ENCODE assay signal across 6 cellular contexts in the genomic region with DNA sequence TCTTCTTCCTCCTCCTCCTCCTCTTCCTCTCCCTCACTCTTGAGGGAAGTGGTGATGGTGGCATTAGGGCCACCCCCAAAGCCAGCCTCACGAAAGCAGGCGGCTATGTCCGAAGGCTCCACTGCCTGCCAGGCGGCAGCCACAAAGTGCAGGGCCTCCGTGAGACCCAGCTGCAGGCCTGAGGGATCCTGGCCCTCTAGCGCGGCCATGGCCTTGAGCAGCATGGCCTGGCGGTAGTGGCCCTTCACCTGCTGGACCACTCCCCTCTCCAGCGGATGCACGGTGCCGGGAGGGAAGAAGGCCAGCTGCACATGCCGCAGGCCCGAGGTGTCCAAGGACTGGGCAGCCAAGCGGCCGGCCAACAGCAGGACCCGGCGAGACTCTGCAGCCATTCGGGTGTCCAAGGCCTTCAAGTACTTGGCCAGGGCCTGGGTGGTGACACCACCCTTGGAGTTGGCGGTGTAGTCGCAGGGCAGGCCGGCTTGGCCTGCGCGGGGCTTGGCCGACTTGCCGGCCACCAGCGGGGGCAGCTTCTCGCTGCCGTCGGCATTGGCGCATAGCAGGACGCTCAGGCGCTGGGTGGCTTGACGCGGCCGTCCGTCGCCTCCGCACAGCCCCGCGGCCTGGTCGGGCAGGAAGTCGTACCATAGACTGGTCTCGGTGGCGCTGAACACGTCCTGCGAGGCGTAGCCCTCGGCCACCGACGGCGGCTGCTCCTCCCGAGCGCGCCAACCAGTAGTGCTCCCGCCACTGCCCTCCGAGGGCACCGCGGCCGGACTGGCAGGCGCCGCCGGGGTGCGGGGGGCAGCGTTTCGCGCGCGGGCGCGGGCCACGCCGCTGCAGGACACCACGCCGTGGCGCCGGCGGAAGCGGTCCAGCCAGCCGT.
DNase-seq lines count a peak whose midpoint lies in the region; ATAC-seq and TF ChIP-seq lines count a peak whose summit lies in the region.

No MANE protein-coding gene starts in this region.

- TF ChIP-seq CTCF in LNCaP clone FGC (IDR thresholded peaks at IDR 0.05; ENCODE audit: control insufficient read depth, extremely low read depth, insufficient read depth) (no peak), coronary artery (IDR thresholded peaks at IDR 0.05) (no peak)

- H3K27me3 ChIP-seq in rectal smooth muscle tissue (ENCODE audit: control insufficient read depth, insufficient read depth, low read length) = no peaks in the 10 kb centered on the region

- DNase-seq in LNCaP clone FGC (ENCODE audit: low read depth) (no peak), coronary artery (ENCODE audit: low spot score) (no peak), NCI-H1105 (lab: John Stamatoyannopoulos, UW) (no peak), NCI-H226 (no peak)

- peak overlapping the region; percentile 94 for H3K9ac ChIP-seq in rectal smooth muscle tissue (ENCODE audit: low read length)

- peak overlapping the region; percentile 65 for H3K4me3 ChIP-seq in LNCaP clone FGC (ENCODE audit: low read depth, low read length)
- peak overlapping the region; percentile 84 for H3K4me3 ChIP-seq in coronary artery
- peak overlapping the region; percentile 84 for H3K4me3 ChIP-seq in rectal smooth muscle tissue (ENCODE audit: low read length)

- no peaks in the 10 kb centered on the region for H3K36me3 ChIP-seq in rectal smooth muscle tissue (ENCODE audit: control insufficient read depth, insufficient read depth, low read length)

- peaks cover 24% of the 10 kb centered on the region for H3K4me1 ChIP-seq in rectal smooth muscle tissue (ENCODE audit: control insufficient read depth, insufficient read depth, low read length)

- H3K27ac ChIP-seq in coronary artery (peak overlapping the region; percentile 70 to 85), rectal smooth muscle tissue (ENCODE audit: low read depth, low read length) (peak overlapping the region; percentile 83)

- no peak for ATAC-seq in HG02798 (IDR thresholded peaks at IDR 0.05; ENCODE audit: poor library complexity, unreplicated experiment)
